In genomic region chr3:56981445-56982230, GRCh38 we compare ENCODE assay signal across 15 cellular contexts.
DNase-seq lines count a peak whose midpoint lies in the region; ATAC-seq and TF ChIP-seq lines count a peak whose summit lies in the region.
"Had no signal": no experiment of that assay in that cellular context is flagged by ENCODE, and none has a peak within 500 bp of the region (broad histone marks: within the 10 kb centered on the region; RNA-seq: fewer than 3 reads in every experiment).

No MANE protein-coding gene starts in this region.

- H3K9me3 ChIP-seq in left lung = no peaks in the 10 kb centered on the region
- no peaks in the 10 kb centered on the region for H3K9me3 ChIP-seq in psoas muscle
- H3K9me3 ChIP-seq: Peyer's patch, stomach had no signal

- H3K4me3 ChIP-seq in left lung (no peak overlapping the region), psoas muscle (no peak overlapping the region)
- H3K4me3 ChIP-seq: cardiac muscle cell, GM23338, Peyer's patch, stomach had no signal

- intact Hi-C loops in natural killer cell (cut with micrococcal nuclease) (no loop called here), left lung (cut with DNase I) (loop anchor here (5.0 to 10.0 kb wide), 2 partner anchors 179 to 277 kb away; partner anchors contain the start of gene ARHGEF3 (in 1 of the 2)), psoas muscle (cut with DNase I) (no loop called here)

- H3K4me3 Mint-ChIP-seq in natural killer cell treated with Interleukin-12 subunit alpha and Interleukin-12 subunit beta and Interleukin-15 and Interleukin-18, amount 100 ng/mL, for 72 hours = no peak overlapping the region
- no peak overlapping the region for H3K4me3 Mint-ChIP-seq in natural killer cell
- no peak overlapping the region for H3K4me3 Mint-ChIP-seq in activated CD8-positive, alpha-beta T cell treated with anti-CD3 and anti-CD28 coated beads, Interleukin-2, amount 10 ng/mL, durations not matched to agents 7 days and 5 days
- H3K4me3 Mint-ChIP-seq: activated CD4-positive, alpha-beta T cell treated with anti-CD3 and anti-CD28 coated beads, Interleukin-2, amount 10 ng/mL, durations not matched to agents 7 days and 5 days; GM23338; memory B cell had no signal

- TF ChIP-seq CTCF in natural killer cell (IDR thresholded peaks at IDR 0.05) (no peak), left lung (IDR thresholded peaks at IDR 0.05) (no peak), psoas muscle (IDR thresholded peaks at IDR 0.05) (no peak)

- H3K27me3 Mint-ChIP-seq in natural killer cell treated with Interleukin-12 subunit alpha and Interleukin-12 subunit beta and Interleukin-15 and Interleukin-18, amount 100 ng/mL, for 72 hours = no peaks in the 10 kb centered on the region
- H3K27me3 Mint-ChIP-seq in natural killer cell (ENCODE audit: low read depth in 2 of 2) = no peaks in the 10 kb centered on the region
- no peaks in the 10 kb centered on the region for H3K27me3 Mint-ChIP-seq in activated CD8-positive, alpha-beta T cell treated with anti-CD3 and anti-CD28 coated beads, Interleukin-2, amount 10 ng/mL, durations not matched to agents 7 days and 5 days (ENCODE audit: low read depth)
- H3K27me3 Mint-ChIP-seq: activated CD4-positive, alpha-beta T cell treated with anti-CD3 and anti-CD28 coated beads, Interleukin-2, amount 10 ng/mL, durations not matched to agents 7 days and 5 days; memory B cell had no signal

- CTCF ChIA-PET in activated CD8-positive, alpha-beta T cell treated with anti-CD3 and anti-CD28 coated beads, Interleukin-2, amount 10 ng/mL, durations not matched to agents 7 days and 5 days (lab: Charles Lee) = interaction anchor here (0.7 to 2.5 kb wide), 8 partner anchors 11 to 277 kb away, joined by 3 to 8 read pairs (median 3); partner anchors contain the start of gene ARHGEF3

- H3K36me3 ChIP-seq in left lung (no peaks in the 10 kb centered on the region), psoas muscle (ENCODE audit: insufficient read depth in 1 of 2, low read depth in 1 of 2) (no peaks in the 10 kb centered on the region)
- H3K36me3 ChIP-seq: cardiac muscle cell, Peyer's patch, stomach had no signal

- H3K27me3 ChIP-seq in left lung (no peaks in the 10 kb centered on the region), psoas muscle (ENCODE audit: insufficient read depth in 3 of 3, low read length in 2 of 3) (no peaks in the 10 kb centered on the region)
- H3K27me3 ChIP-seq: cardiac muscle cell, Peyer's patch, stomach had no signal

- H3K27ac ChIP-seq in left lung = peak overlapping the region; percentile 33 to 44
- no peak overlapping the region for H3K27ac ChIP-seq in psoas muscle
- H3K27ac ChIP-seq: cardiac muscle cell, Peyer's patch had no signal

- no peak for DNase-seq in natural killer cell treated with Interleukin-12 subunit alpha and Interleukin-12 subunit beta and Interleukin-15 and Interleukin-18, amount 100 ng/mL, for 72 hours (ENCODE audit: low spot score)
- DNase-seq in natural killer cell (no peak), left lung (no peak), psoas muscle (no peak), NCI-H2171 (lab: John Stamatoyannopoulos, UW) (no peak)
- DNase-seq in activated CD8-positive, alpha-beta T cell treated with anti-CD3 and anti-CD28 coated beads, Interleukin-2, amount 10 ng/mL, durations not matched to agents 7 days and 5 days = no peak
- DNase-seq: NCI-H1417 treated with DMSO at 0.1 percent for 48 hours, Peyer's patch, retina had no signal

- H3K9me3 Mint-ChIP-seq in natural killer cell treated with Interleukin-12 subunit alpha and Interleukin-12 subunit beta and Interleukin-15 and Interleukin-18, amount 100 ng/mL, for 72 hours = no peaks in the 10 kb centered on the region
- H3K9me3 Mint-ChIP-seq in natural killer cell = no peaks in the 10 kb centered on the region
- no peaks in the 10 kb centered on the region for H3K9me3 Mint-ChIP-seq in activated CD8-positive, alpha-beta T cell treated with anti-CD3 and anti-CD28 coated beads, Interleukin-2, amount 10 ng/mL, durations not matched to agents 7 days and 5 days (ENCODE audit: insufficient read depth)
- H3K9me3 Mint-ChIP-seq: activated CD4-positive, alpha-beta T cell treated with anti-CD3 and anti-CD28 coated beads, Interleukin-2, amount 10 ng/mL, durations not matched to agents 7 days and 5 days; GM23338; memory B cell had no signal

- H3K4me1 Mint-ChIP-seq in natural killer cell treated with Interleukin-12 subunit alpha and Interleukin-12 subunit beta and Interleukin-15 and Interleukin-18, amount 100 ng/mL, for 72 hours (ENCODE audit: low read depth in 2 of 2) = peaks cover 14 to 16% of the 10 kb centered on the region in 2 donors
- peaks cover 0 to 4% of the 10 kb centered on the region in 2 donors for H3K4me1 Mint-ChIP-seq in natural killer cell
- peaks cover 39% of the 10 kb centered on the region for H3K4me1 Mint-ChIP-seq in activated CD8-positive, alpha-beta T cell treated with anti-CD3 and anti-CD28 coated beads, Interleukin-2, amount 10 ng/mL, durations not matched to agents 7 days and 5 days (ENCODE audit: low read depth)

- peak overlapping the region; percentile 60 to 73 for H3K27ac Mint-ChIP-seq in natural killer cell treated with Interleukin-12 subunit alpha and Interleukin-12 subunit beta and Interleukin-15 and Interleukin-18, amount 100 ng/mL, for 72 hours
- no peak overlapping the region for H3K27ac Mint-ChIP-seq in natural killer cell
- H3K27ac Mint-ChIP-seq in activated CD8-positive, alpha-beta T cell treated with anti-CD3 and anti-CD28 coated beads, Interleukin-2, amount 10 ng/mL, durations not matched to agents 7 days and 5 days = peak overlapping the region; percentile 5
- H3K27ac Mint-ChIP-seq: GM23338, memory B cell had no signal

- H3K4me1 ChIP-seq in left lung (peaks cover 6 to 17% of the 10 kb centered on the region in 2 donors), psoas muscle (no peaks in the 10 kb centered on the region)
- H3K4me1 ChIP-seq: Peyer's patch had no signal

- ATAC-seq in natural killer cell treated with Interleukin-12 subunit alpha and Interleukin-12 subunit beta and Interleukin-15 and Interleukin-18, amount 100 ng/mL, for 72 hours = no peak
- ATAC-seq in natural killer cell (no peak), left lung (no peak), HG03378 (IDR thresholded peaks at IDR 0.05; ENCODE audit: unreplicated experiment) (no peak), psoas muscle (no peak)
- no peak for ATAC-seq in activated CD8-positive, alpha-beta T cell treated with anti-CD3 and anti-CD28 coated beads, Interleukin-2, amount 10 ng/mL, durations not matched to agents 7 days and 5 days
- ATAC-seq: GM23338 had no signal

- no peaks in the 10 kb centered on the region for H3K36me3 Mint-ChIP-seq in natural killer cell treated with Interleukin-12 subunit alpha and Interleukin-12 subunit beta and Interleukin-15 and Interleukin-18, amount 100 ng/mL, for 72 hours
- H3K36me3 Mint-ChIP-seq in natural killer cell = no peaks in the 10 kb centered on the region
- no peaks in the 10 kb centered on the region for H3K36me3 Mint-ChIP-seq in activated CD8-positive, alpha-beta T cell treated with anti-CD3 and anti-CD28 coated beads, Interleukin-2, amount 10 ng/mL, durations not matched to agents 7 days and 5 days (ENCODE audit: low read depth)
- H3K36me3 Mint-ChIP-seq: memory B cell had no signal

- POLR2A ChIA-PET in activated CD8-positive, alpha-beta T cell treated with anti-CD3 and anti-CD28 coated beads, Interleukin-2, amount 10 ng/mL, durations not matched to agents 7 days and 5 days (lab: Charles Lee) = interaction anchor here (1.5 to 2.8 kb wide), 2 partner anchors 66 to 181 kb away, joined by 6 to 11 read pairs; partner anchors contain the start of gene ARHGEF3

- WGBS in psoas muscle, 3 donors = 47 to 96% (median 95%) methylated on average over 2 of the region's 2 CpGs

Comparison
In these comparisons a context has a peak if more than half of its experiments do, and no peak if none do; other contexts are left out.
1. H3K27ac Mint-ChIP-seq: peak in natural killer cell treated with Interleukin-12 subunit alpha and Interleukin-12 subunit beta and Interleukin-15 and Interleukin-18, amount 100 ng/mL, for 72 hours (2 of 2) and activated CD8-positive, alpha-beta T cell treated with anti-CD3 and anti-CD28 coated beads, Interleukin-2, amount 10 ng/mL, durations not matched to agents 7 days and 5 days (single experiment); none in natural killer cell (0 of 2).
2. intact Hi-C loops: an anchor here in left lung (5.0 to 10.0 kb wide); none called in natural killer cell and psoas muscle.